1 cellular context compared by ENCODE assay signal in genomic region chr14:88562831-88563686, GRCh38.
TF ChIP-seq lines count a peak whose summit lies in the region.

ZC3H14 (plus strand) TSS chr14:88563037; CDS start chr14:88563134, 97 bp downstream.

TF ChIP-seq in HepG2, 621 proteins besides CTCF, POLR2A, EP300 and RAD21 (continued from another document and continues in another):
- TF ChIP-seq ZGPAT (CRISPR knock-in tag; IDR thresholded peaks at IDR 0.05) (peak; percentile 91), HOXD1 (CRISPR knock-in tag; IDR thresholded peaks at IDR 0.05) (no peak), GABPB1 (CRISPR knock-in tag; IDR thresholded peaks at IDR 0.05) (peak; percentile 85), ISX (CRISPR knock-in tag; conservative IDR thresholded peaks at IDR 0.05) (no peak; the same call in 1 of the 2 replicates), FIP1L1 (IDR thresholded peaks at IDR 0.05; ENCODE audit: borderline replicate concordance, insufficient read depth, low read depth, low read length) (0 out of 2 replicates have a peak, but pooled peaks have one; percentile 71), ELF3 (CRISPR knock-in tag; IDR thresholded peaks at IDR 0.05) (peak; percentile 34; the same call in 1 of the 2 replicates), HNF4A (CRISPR knock-in tag; IDR thresholded peaks at IDR 0.05) (0 out of 2 replicates have a peak, but pooled peaks have one; percentile 4), ZNF280B (CRISPR knock-in tag; IDR thresholded peaks at IDR 0.05; ENCODE audit: borderline replicate concordance) (no peak), ZNF260 (CRISPR knock-in tag; IDR thresholded peaks at IDR 0.05; ENCODE audit: borderline replicate concordance, low read depth) (no peak), ESRRA (CRISPR knock-in tag; IDR thresholded peaks at IDR 0.05; ENCODE audit: low read depth) (peak; percentile 68), NFE2 (CRISPR knock-in tag; IDR thresholded peaks at IDR 0.05) (no peak), CSRNP2 (CRISPR knock-in tag; conservative IDR thresholded peaks at IDR 0.05; ENCODE audit: low read depth) (peak; percentile 80; the same call in 1 of the 2 replicates), RFX3 (CRISPR knock-in tag; IDR thresholded peaks at IDR 0.05) (no peak; the same call in 1 of the 2 replicates), XRCC5 (optimal IDR thresholded peaks at IDR 0.05; ENCODE audit: low read length) (peak; percentile 54), ZUFSP (CRISPR knock-in tag; IDR thresholded peaks at IDR 0.05; ENCODE audit: borderline replicate concordance) (no peak), ZNF326 (CRISPR knock-in tag; IDR thresholded peaks at IDR 0.05; ENCODE audit: borderline replicate concordance) (no peak), ZNF775 (CRISPR knock-in tag; IDR thresholded peaks at IDR 0.05; ENCODE audit: borderline replicate concordance) (no peak), HNRNPUL1 (IDR thresholded peaks at IDR 0.05; ENCODE audit: low read depth, low read length) (no peak), ZBTB38 (CRISPR knock-in tag; IDR thresholded peaks at IDR 0.05) (0 out of 2 replicates have a peak, but pooled peaks have one; percentile 66), GTF3A (CRISPR knock-in tag; conservative IDR thresholded peaks at IDR 0.05) (0 out of 2 replicates have a peak, but pooled peaks have one; percentile 69), DRAP1 (CRISPR knock-in tag; IDR thresholded peaks at IDR 0.05) (peak; percentile 33; the same call in 1 of the 2 replicates), ZNF761 (CRISPR knock-in tag; conservative IDR thresholded peaks at IDR 0.05) (peak; percentile 97; the same call in 1 of the 2 replicates), ZHX2 (IDR thresholded peaks at IDR 0.05; ENCODE audit: low read depth) (no peak), ZHX2 (CRISPR knock-in tag; IDR thresholded peaks at IDR 0.05; ENCODE audit: borderline replicate concordance) (0 out of 2 replicates have a peak, but pooled peaks have one; percentile 62), ZNF781 (CRISPR knock-in tag; IDR thresholded peaks at IDR 0.05; ENCODE audit: borderline replicate concordance, not compliant biosample characterization) (no peak), ZNF335 (CRISPR knock-in tag; IDR thresholded peaks at IDR 0.05) (no peak), GPBP1L1 (CRISPR knock-in tag; IDR thresholded peaks at IDR 0.05) (no peak), ZNF678 (CRISPR knock-in tag; IDR thresholded peaks at IDR 0.05) (peak; percentile 45; the same call in 1 of the 2 replicates), ZNF691 (CRISPR knock-in tag; IDR thresholded peaks at IDR 0.05; ENCODE audit: borderline replicate concordance, low read depth) (peak; percentile 93), ZNF556 (CRISPR knock-in tag; IDR thresholded peaks at IDR 0.05; ENCODE audit: borderline replicate concordance) (peak; percentile 94), NFYC (CRISPR knock-in tag; IDR thresholded peaks at IDR 0.05) (no peak), HHEX (CRISPR knock-in tag; IDR thresholded peaks at IDR 0.05) (no peak), PRMT3 (CRISPR knock-in tag; IDR thresholded peaks at IDR 0.05; ENCODE audit: borderline replicate concordance, low read depth) (0 out of 2 replicates have a peak, but pooled peaks have one; percentile 46), ZNF709 (CRISPR knock-in tag; IDR thresholded peaks at IDR 0.05) (no peak; the same call in none of the 2 replicates), ZMYM2 (CRISPR knock-in tag; IDR thresholded peaks at IDR 0.05) (no peak), ZNF264 (CRISPR knock-in tag; IDR thresholded peaks at IDR 0.05) (0 out of 2 replicates have a peak, but pooled peaks have one; percentile 22), BRD4 (CRISPR knock-in tag; IDR thresholded peaks at IDR 0.05) (peak; percentile 81; the same call in 1 of the 2 replicates), ZNF776 (CRISPR knock-in tag; IDR thresholded peaks at IDR 0.05) (peak; percentile 76; the same call in 1 of the 2 replicates), NFYB (CRISPR knock-in tag; IDR thresholded peaks at IDR 0.05) (no peak), HMGA1 (CRISPR knock-in tag; conservative IDR thresholded peaks at IDR 0.05) (no peak), ZSCAN9 (CRISPR knock-in tag; IDR thresholded peaks at IDR 0.05; ENCODE audit: borderline replicate concordance) (no peak), CAMTA2 (CRISPR knock-in tag; IDR thresholded peaks at IDR 0.05; ENCODE audit: borderline replicate concordance) (peak; percentile 92), ZNF337 (CRISPR knock-in tag; IDR thresholded peaks at IDR 0.05; ENCODE audit: borderline replicate concordance, low read depth) (no peak), ZNF10 (CRISPR knock-in tag; IDR thresholded peaks at IDR 0.05; ENCODE audit: borderline replicate concordance, low read depth) (no peak), BATF2 (CRISPR knock-in tag; IDR thresholded peaks at IDR 0.05) (peak; percentile 95), ETS1 (CRISPR knock-in tag; IDR thresholded peaks at IDR 0.05) (no peak; the same call in 1 of the 2 replicates), U2AF2 (IDR thresholded peaks at IDR 0.05; ENCODE audit: low read depth, low read length) (no peak), CEBPB (IDR thresholded peaks at IDR 0.05; ENCODE audit: borderline replicate concordance, low read depth, low read length) (no peak)
